18 cellular contexts compared by ENCODE assay signal in the genomic region with DNA sequence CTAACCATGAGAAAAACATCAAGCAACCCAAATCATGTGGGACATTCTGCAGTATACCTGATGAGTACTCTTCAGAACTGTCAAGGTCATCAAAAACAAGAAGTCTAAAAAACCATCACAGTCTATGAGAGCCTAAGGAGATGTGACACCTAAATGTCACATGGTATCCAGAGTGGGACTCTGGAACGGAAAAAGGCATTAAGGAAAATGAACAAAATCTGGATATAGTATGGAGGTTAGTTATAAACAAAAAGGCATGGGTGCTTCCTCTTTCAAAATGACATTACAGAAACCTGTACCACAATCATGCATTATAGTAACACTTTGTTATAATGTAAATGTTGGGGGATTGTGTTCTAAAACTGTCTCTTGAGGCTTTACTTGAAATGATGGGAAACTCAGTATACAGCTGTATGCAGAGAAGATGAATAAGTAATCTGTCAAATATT. TPM values are rescaled to one million over a fixed set of nuclear protein-coding genes. Genes with fewer than 3 reads are reported as not detected.
A peak's percentile ranks its signal among the peaks of the same experiment; 100 is the strongest.
DNase-seq lines count a peak whose midpoint lies in the region; ATAC-seq, FAIRE-seq and TF ChIP-seq lines count a peak whose summit lies in the region.
"Had no signal": no experiment of that assay in that cellular context is flagged by ENCODE, and none has a peak within 500 bp of the region (broad histone marks: within the 10 kb centered on the region; RNA-seq: fewer than 3 reads in every experiment).

No MANE protein-coding gene starts in this region.

- peaks cover 12% of the 10 kb centered on the region for H3K27me3 Mint-ChIP-seq in T-helper 17 cell

- H3K4me3 Mint-ChIP-seq in T-helper 17 cell: no peak overlapping the region
- H3K4me3 Mint-ChIP-seq: T-cell had no signal

- ATAC-seq in GM21825 (IDR thresholded peaks at IDR 0.05; ENCODE audit: unreplicated experiment): peak; percentile 69
- peak; percentile 82 for ATAC-seq in HG03175 (IDR thresholded peaks at IDR 0.05; ENCODE audit: unreplicated experiment)
- no peak for ATAC-seq in T-helper 17 cell
- ATAC-seq: body of pancreas, T-cell had no signal

- H3K36me3 Mint-ChIP-seq in T-helper 17 cell (ENCODE audit: low read depth): no peaks in the 10 kb centered on the region
- H3K36me3 Mint-ChIP-seq: T-cell had no signal

- DNase-seq in GM12892 (ENCODE audit: insufficient read length) (no peak), GM19239 (ENCODE audit: insufficient read length, low spot score) (no peak), SHP77 treated with DMSO at 0.1 percent for 48 hours (lab: John Stamatoyannopoulos, UW) (no peak), AG08395 (ENCODE audit: low spot score) (no peak), NCI-H2171 treated with DMSO at 0.1 percent for 48 hours (lab: John Stamatoyannopoulos, UW) (no peak), T-helper 17 cell (no peak)
- DNase-seq: activated CD4-positive, alpha-beta T cell treated with anti-CD3 and anti-CD28 coated beads, Interleukin-2, amount 50 U/mL, for 1 hour; activated gamma-delta T cell; body of pancreas; Kasumi-1; NCI-H2081 treated with DMSO at 0.1 percent for 48 hours; stimulated activated CD4-positive, alpha-beta T cell treated with anti-CD3 and anti-CD28 coated beads, Interleukin-15, amount 100 ng/mL, for 24 hours; T-cell; upper lobe of left lung had no signal

- no peak overlapping the region for H3K27ac Mint-ChIP-seq in T-helper 17 cell
- H3K27ac Mint-ChIP-seq: T-cell had no signal

- H3K4me1 Mint-ChIP-seq in T-helper 17 cell: no peaks in the 10 kb centered on the region
- H3K4me1 Mint-ChIP-seq: T-cell had no signal

- no peak for TF ChIP-seq POLR2A in GM12892 (IDR thresholded peaks at IDR 0.05; ENCODE audit: low read depth, low read length)

- FAIRE-seq in GM12892 (lab: Jason Lieb, UNC): peak; percentile 74
- peak; percentile 96 for FAIRE-seq in GM19239 (lab: Jason Lieb, UNC)

- H3K9me3 ChIP-seq in T-helper 17 cell (ENCODE audit: control insufficient read depth, low read length, poor library complexity, severe bottlenecking): no peaks in the 10 kb centered on the region
- H3K9me3 ChIP-seq: body of pancreas, upper lobe of left lung had no signal

RNA-seq across cellular contexts. Expression of gene PRKACG, which starts 47.4 kb away (rescaled TPM):
- polyA plus RNA-seq in GM12892 (2012; ENCODE audit: missing spikeins): not detected
- not detected for total RNA-seq in T-helper 17 cell
- total RNA-seq: body of pancreas, osteocyte, T-cell, upper lobe of left lung had no signal
- polyA plus RNA-seq: AG04450 had no signal
